In the genomic region with DNA sequence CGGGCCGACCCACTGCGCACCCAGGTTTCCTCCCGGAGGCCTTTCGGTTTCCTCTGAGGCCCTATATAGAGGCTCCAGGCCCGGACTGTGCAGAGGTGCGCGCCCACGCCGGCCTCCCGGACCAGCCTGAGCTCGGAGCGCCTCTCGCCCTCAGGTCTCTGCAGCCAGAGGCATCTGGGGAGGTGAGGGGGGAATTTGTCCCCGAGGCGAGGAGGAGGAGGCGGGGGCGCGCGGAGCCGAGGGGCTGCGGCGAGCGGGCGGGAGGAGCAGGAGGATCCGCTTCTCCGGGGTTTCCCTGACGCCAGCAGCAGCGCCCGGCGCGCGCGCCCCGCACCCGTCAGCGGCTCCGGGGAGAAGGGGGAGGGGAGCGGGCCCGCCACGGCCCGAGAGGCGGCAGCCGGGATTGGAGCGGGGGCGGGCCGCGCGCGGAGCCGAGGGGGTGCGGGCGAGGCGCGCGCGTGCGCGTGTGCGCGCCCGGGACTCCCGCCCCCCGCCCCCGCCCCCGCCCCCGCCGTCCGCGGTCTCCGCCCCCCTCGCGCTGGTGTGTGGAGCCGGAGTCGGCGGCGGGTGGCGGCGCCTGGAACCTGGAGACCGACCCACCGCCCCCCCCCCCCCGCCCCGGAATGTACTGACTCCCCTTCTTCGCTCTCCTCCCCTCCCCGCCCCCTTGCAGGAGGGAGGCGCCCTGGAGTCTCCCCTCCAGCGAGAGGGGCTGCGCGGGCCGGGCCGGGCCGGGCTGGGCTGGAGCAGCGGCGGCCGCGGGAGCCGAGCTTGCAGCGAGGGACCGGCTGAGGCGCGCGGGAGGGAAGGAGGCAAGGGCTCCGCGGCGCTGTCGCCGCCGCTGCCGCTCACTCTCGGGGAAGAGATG, we compare ENCODE assay signal across 8 cellular contexts.
DNase-seq lines count a peak whose midpoint lies in the region; ATAC-seq and TF ChIP-seq lines count a peak whose summit lies in the region.

NEO1 (plus strand) TSS at position 653 of the 868 bp plus-strand sequence; CDS start at position 866, 213 bp downstream.

- no peaks in the 10 kb centered on the region for H3K4me1 ChIP-seq in NT2/D1 (ENCODE audit: insufficient read depth, insufficient read length)

- ATAC-seq in GM19395 (IDR thresholded peaks at IDR 0.05; ENCODE audit: unreplicated experiment) = peak; percentile 66

- no peaks in the 10 kb centered on the region for H3K9me3 ChIP-seq in NT2/D1 (ENCODE audit: insufficient read depth, low read length)

- H3K9ac ChIP-seq in NT2/D1 (ENCODE audit: insufficient read length, low read depth) = peak within 1 kb of the TSS; percentile 82

- TF ChIP-seq CTCF in AG09319 (IDR thresholded peaks at IDR 0.05; ENCODE audit: low read depth, low read length) = no peak
- TF ChIP-seq CTCF in epithelial cell of esophagus (IDR thresholded peaks at IDR 0.05; ENCODE audit: insufficient read depth, low read depth, low read length, missing control alignments) = no peak

- H3K4me3 ChIP-seq in NT2/D1 (ENCODE audit: insufficient read length, low read depth) (peak within 1 kb of the TSS; percentile 79), epithelial cell of esophagus (ENCODE audit: low read length) (peak within 1 kb of the TSS; percentile 68)

- H3K27me3 ChIP-seq in NT2/D1 (ENCODE audit: insufficient read depth, insufficient read length) = peaks cover 7% of the 10 kb centered on the region

- no peaks in the 10 kb centered on the region for H3K36me3 ChIP-seq in NT2/D1 (ENCODE audit: insufficient read depth, insufficient read length, low read length)

- DNase-seq in AG09319 (ENCODE audit: extremely low read depth, low read depth) = peak; percentile 19
- DNase-seq in HS-27A (ENCODE audit: low read depth) = peak; percentile 54
- DNase-seq in NT2/D1 (ENCODE audit: low read depth, low spot score) = peak; percentile 89
- peak; percentile 71 for DNase-seq in activated T-cell treated with anti-CD3 and anti-CD28 coated beads for 48 hours (ENCODE audit: low read depth)
- peak; percentile 78 for DNase-seq in epithelial cell of esophagus (ENCODE audit: low read depth)
- DNase-seq in midbrain (lab: John Stamatoyannopoulos, UW) = peak; percentile 93
- DNase-seq in stimulated activated CD8-positive, alpha-beta memory T cell treated with anti-CD3 and anti-CD28 coated beads, Interleukin-15, amount 100 ng/mL, for 4 hours (ENCODE audit: low read depth in 2 of 2) = peak; percentile 42 to 59

Comparison
In these comparisons a context has a peak if more than half of its experiments do, and no peak if none do; other contexts are left out.
1. Peak in every context shown above with its lines: DNase-seq, ATAC-seq and H3K4me3 ChIP-seq.
2. DNase-seq: peak in every context shown above with its lines; median percentile 93 in midbrain; 89 in NT2/D1; 78 in epithelial cell of esophagus; 71 in activated T-cell treated with anti-CD3 and anti-CD28 coated beads for 48 hours; 54 in HS-27A; 50 in stimulated activated CD8-positive, alpha-beta memory T cell treated with anti-CD3 and anti-CD28 coated beads, Interleukin-15, amount 100 ng/mL, for 4 hours; 19 in AG09319.